Comparison of ENCODE assay signal across 15 cellular contexts in genomic region chr11:9567401-9567800, GRCh38. TPM values are rescaled to one million over a fixed set of nuclear protein-coding genes. Genes with fewer than 3 reads are reported as not detected.
DNase-seq lines count a peak whose midpoint lies in the region; ATAC-seq, FAIRE-seq and TF ChIP-seq lines count a peak whose summit lies in the region.
"Had no signal": no experiment of that assay in that cellular context is flagged by ENCODE, and none has a peak within 500 bp of the region (broad histone marks: within the 10 kb centered on the region; RNA-seq: fewer than 3 reads in every experiment).

No MANE protein-coding gene starts in this region.

- H3K27me3 ChIP-seq in left lung (no peaks in the 10 kb centered on the region), smooth muscle cell (ENCODE audit: low read depth) (no peaks in the 10 kb centered on the region), pancreas (no peaks in the 10 kb centered on the region)
- H3K27me3 ChIP-seq: BE2C had no signal

- H3K4me3 ChIP-seq in left lung (no peak overlapping the region), smooth muscle cell (no peak overlapping the region), pancreas (no peak overlapping the region)

- peaks cover 24% of the 10 kb centered on the region for H3F3A ChIP-seq in smooth muscle cell (ENCODE audit: low read depth)

- FAIRE-seq in pancreas (lab: Jason Lieb, UNC), result no peak
- FAIRE-seq: H54 had no signal

- H2AFZ ChIP-seq in smooth muscle cell (ENCODE audit: low read depth), result no peak overlapping the region

- peak overlapping the region; percentile 100 for H3K27ac Mint-ChIP-seq in HFFc6
- H3K27ac Mint-ChIP-seq: activated CD8-positive, alpha-beta memory T cell treated with anti-CD3 and anti-CD28 coated beads, Interleukin-2, amount 10 ng/mL, durations not matched to agents 7 days and 5 days; effector memory CD8-positive, alpha-beta T cell had no signal

- no peaks in the 10 kb centered on the region for H3K79me2 ChIP-seq in smooth muscle cell (ENCODE audit: low read depth)

- H3K36me3 ChIP-seq in left lung (no peaks in the 10 kb centered on the region), smooth muscle cell (ENCODE audit: low read depth) (no peaks in the 10 kb centered on the region), pancreas (no peaks in the 10 kb centered on the region)
- H3K36me3 ChIP-seq: BE2C had no signal

- ATAC-seq in left lung (no peak), pancreas (no peak), GM21360 (IDR thresholded peaks at IDR 0.05; ENCODE audit: unreplicated experiment) (no peak)
- ATAC-seq: activated CD8-positive, alpha-beta memory T cell treated with anti-CD3 and anti-CD28 coated beads, Interleukin-2, amount 10 ng/mL, durations not matched to agents 7 days and 5 days; effector memory CD8-positive, alpha-beta T cell had no signal

- TF ChIP-seq CTCF in HFFc6 (IDR thresholded peaks at IDR 0.05) (no peak), left lung (IDR thresholded peaks at IDR 0.05) (no peak), smooth muscle cell (IDR thresholded peaks at IDR 0.05; ENCODE audit: borderline replicate concordance, insufficient read depth, poor library complexity, severe bottlenecking) (no peak), pancreas (IDR thresholded peaks at IDR 0.05) (no peak)

- H3K4me1 ChIP-seq in left lung (peaks cover 24 to 27% of the 10 kb centered on the region in 2 donors), smooth muscle cell (ENCODE audit: low read depth) (peaks cover 40% of the 10 kb centered on the region), pancreas (peaks cover 30 to 34% (median 32%) of the 10 kb centered on the region in 3 donors)

- peak overlapping the region; percentile 98 for H3K9ac ChIP-seq in smooth muscle cell (ENCODE audit: low read depth)

- DNase-seq in HFFc6 (no peak), astrocyte of the hippocampus (ENCODE audit: low read depth, low spot score) (peak; percentile 1), left lung (no peak), smooth muscle cell (lab: John Stamatoyannopoulos, UW; ENCODE audit: unreplicated experiment) (no peak), pancreas (no peak), NCI-H1694 treated with DMSO at 0.1 percent for 48 hours (lab: John Stamatoyannopoulos, UW) (no peak), occipital lobe (lab: John Stamatoyannopoulos, UW) (no peak)
- DNase-seq: activated CD8-positive, alpha-beta memory T cell treated with anti-CD3 and anti-CD28 coated beads, Interleukin-2, amount 10 ng/mL, durations not matched to agents 7 days and 5 days; BE2C; effector memory CD8-positive, alpha-beta T cell; naive B cell; NCI-H1105 treated with DMSO at 0.1 percent for 48 hours; NCI-H510A treated with DMSO at 0.1 percent for 48 hours had no signal

- H3K4me2 ChIP-seq in smooth muscle cell, result peak overlapping the region; percentile 76

- peaks cover 2% of the 10 kb centered on the region for H3K36me3 Mint-ChIP-seq in HFFc6 (ENCODE audit: low read depth)

- intact Hi-C loops in left lung (cut with DNase I) (no loop called here), pancreas (cut with DNase I) (no loop called here)

- H3K27me3 Mint-ChIP-seq in HFFc6 (ENCODE audit: insufficient read depth), result peaks cover 9% of the 10 kb centered on the region; the same call in 1 of the 2 replicates
- H3K27me3 Mint-ChIP-seq: effector memory CD8-positive, alpha-beta T cell; naive B cell had no signal

- peak overlapping the region; percentile 50 to 90 for H3K27ac ChIP-seq in left lung
- peak overlapping the region; percentile 100 for H3K27ac ChIP-seq in smooth muscle cell (ENCODE audit: low read depth)
- peak overlapping the region in 2 of 4 donors; percentile 93 to 96 for H3K27ac ChIP-seq in pancreas

- peaks cover 77% of the 10 kb centered on the region for H3K4me1 Mint-ChIP-seq in HFFc6 (ENCODE audit: low read depth)

- H4K20me1 ChIP-seq in smooth muscle cell (ENCODE audit: low read depth), result no peaks in the 10 kb centered on the region

- WGBS in smooth muscle cell (ENCODE audit: low lambda C conversion rate), result 92% methylated on average over 5 of the region's 5 CpGs
- 92 to 98% methylated on average over 5 of the region's 5 CpGs for WGBS in pancreas, 2 donors

- H3K4me3 Mint-ChIP-seq in HFFc6, result no peak overlapping the region
- H3K4me3 Mint-ChIP-seq: activated CD8-positive, alpha-beta memory T cell treated with anti-CD3 and anti-CD28 coated beads, Interleukin-2, amount 10 ng/mL, durations not matched to agents 7 days and 5 days; effector memory CD8-positive, alpha-beta T cell had no signal

- H3K9me3 ChIP-seq in left lung (no peaks in the 10 kb centered on the region), smooth muscle cell (replicated peaks; ENCODE audit: low read depth) (no peaks in the 10 kb centered on the region), pancreas (no peaks in the 10 kb centered on the region)
- H3K9me3 ChIP-seq: BE2C had no signal

- H3K9me3 Mint-ChIP-seq in HFFc6, result peaks cover 5% of the 10 kb centered on the region; the same call in 1 of the 2 replicates
- H3K9me3 Mint-ChIP-seq: effector memory CD8-positive, alpha-beta T cell had no signal

RNA-seq across cellular contexts. Expression of gene WEE1, which starts 6.1 kb away (rescaled TPM):
- 10 to 100 TPM; 28.3 to 45.6 (median 39.4) TPM for total RNA-seq in HFFc6 (2021; fragmentation: NEBNext Ultra II Directional; extraction: Animal tissue kit (Norgen Biotek cat#: 25700))
- total RNA-seq in left lung (10 to 100 TPM; 20.7 to 28.9 TPM), smooth muscle cell (46.9 and 53.3 TPM in 2 replicates), pancreas (10 to 100 TPM in 1 of 6 donors, 1 to 10 TPM in 5; 4.2 to 10.7 (median 6.2) TPM), occipital lobe (17.3 TPM)
- polyA plus RNA-seq in smooth muscle cell (20.8 and 25.3 TPM in 2 replicates), pancreas (1 to 10 TPM; 2.6 to 7.8 TPM)
